Comparison of ENCODE assay signal across 8 cellular contexts in the genomic region with DNA sequence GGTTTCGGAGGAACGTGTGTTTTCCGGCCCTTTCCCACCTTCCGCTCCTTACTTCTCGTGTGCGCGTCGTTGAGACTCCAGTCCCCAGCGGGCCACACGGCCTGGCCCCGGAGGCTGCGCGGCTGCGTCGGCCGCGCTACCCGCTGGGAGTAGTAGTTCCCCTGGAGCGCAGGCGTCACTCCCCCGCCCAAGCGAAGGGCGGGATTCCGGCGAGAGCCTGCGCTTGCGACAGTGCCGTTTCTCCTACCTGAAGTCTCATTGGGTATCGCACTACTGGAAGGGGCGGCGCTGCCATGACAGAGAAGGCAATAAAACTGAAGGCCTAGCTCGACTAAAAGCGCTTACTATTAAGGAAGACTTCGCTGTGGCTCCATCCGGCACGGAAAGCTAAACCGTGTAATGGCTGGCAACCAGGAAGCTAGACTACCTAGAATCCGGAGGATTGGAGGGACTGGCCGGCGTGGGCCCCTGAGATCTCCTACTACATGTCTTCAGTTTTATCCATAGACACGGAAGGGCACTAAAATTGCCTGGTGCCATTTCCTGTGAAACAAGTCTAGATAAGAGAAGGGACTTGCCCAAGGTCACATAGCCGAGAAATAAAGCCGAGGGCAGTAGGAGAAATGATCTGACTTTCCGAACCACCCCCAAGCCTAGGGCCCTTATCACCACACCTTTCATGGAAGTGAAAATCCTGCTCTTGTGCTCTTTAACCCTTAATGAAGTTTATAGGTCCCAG. TPM values are rescaled to one million over a fixed set of nuclear protein-coding genes. Genes with fewer than 3 reads are reported as not detected.
DNase-seq lines count a peak whose midpoint lies in the region; ATAC-seq and TF ChIP-seq lines count a peak whose summit lies in the region.

No MANE protein-coding gene starts in this region.

- H3K27ac Mint-ChIP-seq in activated CD4-positive, alpha-beta T cell treated with anti-CD3 and anti-CD28 coated beads, Interleukin-2, amount 10 ng/mL, durations not matched to agents 24 days and 14 days, result peak overlapping the region; percentile 97

- intact Hi-C loops in activated CD4-positive, alpha-beta T cell treated with anti-CD3 and anti-CD28 coated beads, Interleukin-2, amount 10 ng/mL, durations not matched to agents 24 days and 14 days (cut with micrococcal nuclease), result loop anchor here (1.0 to 5.0 kb wide), 7 partner anchors 63 to 965 kb away; partner anchors contain the start of genes IPP, LRRC41, MUTYH and NASP

- DNase-seq in NCI-H526 (lab: John Stamatoyannopoulos, UW) (peak; percentile 99 to 100), coronary artery (ENCODE audit: low spot score) (peak; percentile 98)
- DNase-seq in activated CD4-positive, alpha-beta T cell treated with anti-CD3 and anti-CD28 coated beads, Interleukin-2, amount 10 ng/mL, durations not matched to agents 24 days and 14 days, result peak; percentile 99
- DNase-seq in stimulated activated CD4-positive, alpha-beta T cell treated with anti-CD3 and anti-CD28 coated beads, Interleukin-1b, Interleukin-23, amount 100 ng/mL, for 4 hours (ENCODE audit: low read depth in 2 of 2), result peak; percentile 90 to 92

- H3K27me3 Mint-ChIP-seq in activated CD4-positive, alpha-beta T cell treated with anti-CD3 and anti-CD28 coated beads, Interleukin-2, amount 10 ng/mL, durations not matched to agents 24 days and 14 days, result no peaks in the 10 kb centered on the region

- H3K9ac ChIP-seq in BLaER1 treated with 17β-estradiol and CSF1 and Interleukin-3, amounts not matched to agents 10 nM and 100 nM, result peak overlapping the region; percentile 90 to 98 (median 95)

- no peaks in the 10 kb centered on the region for H3K27me3 ChIP-seq in BLaER1 treated with 17β-estradiol and CSF1 and Interleukin-3, amounts not matched to agents 10 nM and 100 nM
- H3K27me3 ChIP-seq in layer of hippocampus (ENCODE audit: control insufficient read depth, insufficient read depth, low read length), result no peaks in the 10 kb centered on the region

- no peaks in the 10 kb centered on the region for H3K9me3 Mint-ChIP-seq in activated CD4-positive, alpha-beta T cell treated with anti-CD3 and anti-CD28 coated beads, Interleukin-2, amount 10 ng/mL, durations not matched to agents 24 days and 14 days

- peak overlapping the region; percentile 87 to 99 (median 94) for H3K4me2 ChIP-seq in BLaER1 treated with 17β-estradiol and CSF1 and Interleukin-3, amounts not matched to agents 10 nM and 100 nM

- no peaks in the 10 kb centered on the region for H3K9me3 ChIP-seq in BLaER1 treated with 17β-estradiol and CSF1 and Interleukin-3, amounts not matched to agents 10 nM and 100 nM (replicated peaks in 1 of 11)

- peaks cover 30% of the 10 kb centered on the region for H3K4me1 Mint-ChIP-seq in activated CD4-positive, alpha-beta T cell treated with anti-CD3 and anti-CD28 coated beads, Interleukin-2, amount 10 ng/mL, durations not matched to agents 24 days and 14 days

- H3K4me3 ChIP-seq in BLaER1 treated with 17β-estradiol and CSF1 and Interleukin-3, amounts not matched to agents 10 nM and 100 nM, result peak overlapping the region; percentile 83 to 98 (median 95)
- H3K4me3 ChIP-seq in coronary artery, result peak overlapping the region; percentile 85

- ATAC-seq in GM19328 (IDR thresholded peaks at IDR 0.05; ENCODE audit: unreplicated experiment) (peak; percentile 80), HG03469 (IDR thresholded peaks at IDR 0.05; ENCODE audit: unreplicated experiment) (peak; percentile 82)

- peak overlapping the region; percentile 96 to 99 (median 98) for H3K27ac ChIP-seq in BLaER1 treated with 17β-estradiol and CSF1 and Interleukin-3, amounts not matched to agents 10 nM and 100 nM
- H3K27ac ChIP-seq in coronary artery (peak overlapping the region; percentile 94 to 97), layer of hippocampus (ENCODE audit: low read depth, low read length) (peak overlapping the region; percentile 95)

- H3K36me3 Mint-ChIP-seq in activated CD4-positive, alpha-beta T cell treated with anti-CD3 and anti-CD28 coated beads, Interleukin-2, amount 10 ng/mL, durations not matched to agents 24 days and 14 days (ENCODE audit: low read depth), result peaks cover 24% of the 10 kb centered on the region

- H3K36me3 ChIP-seq in BLaER1 treated with 17β-estradiol and CSF1 and Interleukin-3, amounts not matched to agents 10 nM and 100 nM, result peaks cover 13 to 37% (median 27%) of the 10 kb centered on the region in 11 experiments; a peak in 21 of 22 replicates

- H3K4me1 ChIP-seq in BLaER1 treated with 17β-estradiol and CSF1 and Interleukin-3, amounts not matched to agents 10 nM and 100 nM, result peaks cover 30 to 47% (median 44%) of the 10 kb centered on the region in 10 experiments

- TF ChIP-seq CTCF in coronary artery (IDR thresholded peaks at IDR 0.05), result no peak

- H4K20me1 ChIP-seq in BLaER1 treated with 17β-estradiol and CSF1 and Interleukin-3, amounts not matched to agents 10 nM and 100 nM, result peaks cover 8 to 44% (median 25%) of the 10 kb centered on the region in 11 experiments; a peak in 16 of 22 replicates

- peak overlapping the region; percentile 98 for H3K4me3 Mint-ChIP-seq in activated CD4-positive, alpha-beta T cell treated with anti-CD3 and anti-CD28 coated beads, Interleukin-2, amount 10 ng/mL, durations not matched to agents 24 days and 14 days

RNA-seq across cellular contexts. Expression of gene TMEM69, which starts 0.8 kb away (rescaled TPM):
- 29.4 and 38.7 TPM in 2 replicates for total RNA-seq in activated CD4-positive, alpha-beta T cell treated with anti-CD3 and anti-CD28 coated beads, Interleukin-2, amount 10 ng/mL, durations not matched to agents 24 days and 14 days

RNA-seq across cellular contexts. Expression of gene GPBP1L1, which starts 0.8 kb away (rescaled TPM):
- total RNA-seq in activated CD4-positive, alpha-beta T cell treated with anti-CD3 and anti-CD28 coated beads, Interleukin-2, amount 10 ng/mL, durations not matched to agents 24 days and 14 days, result 101 and 104 TPM in 2 replicates

Comparison
In these comparisons a context has a peak if more than half of its experiments do, and no peak if none do; other contexts are left out.
1. Peak in every context shown above with its lines: DNase-seq, ATAC-seq, H3K4me3 ChIP-seq and H3K27ac ChIP-seq.